ENCODE assay signal across 19 cellular contexts in the genomic region with DNA sequence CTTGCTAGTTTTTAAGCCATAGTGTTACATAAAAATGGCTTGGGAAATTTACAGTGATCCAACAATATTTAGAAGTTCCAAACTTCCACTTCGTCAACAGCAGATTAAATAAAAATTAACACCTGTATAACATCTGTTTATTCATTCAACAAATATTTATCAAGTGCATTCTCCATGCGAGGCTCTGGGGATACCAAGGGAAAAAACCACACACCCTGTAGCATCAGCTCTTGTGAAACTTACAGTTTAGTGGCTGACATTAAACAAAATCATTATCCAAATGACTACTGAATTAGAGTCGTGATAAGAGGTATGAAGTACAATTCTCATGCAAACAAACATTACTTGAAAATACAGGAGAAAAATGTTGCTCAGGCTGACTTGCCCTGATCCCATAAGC.
A peak's percentile ranks its signal among the peaks of the same experiment; 100 is the strongest.
DNase-seq lines count a peak whose midpoint lies in the region; ATAC-seq and TF ChIP-seq lines count a peak whose summit lies in the region.
"Had no signal": no experiment of that assay in that cellular context is flagged by ENCODE, and none has a peak within 500 bp of the region (broad histone marks: within the 10 kb centered on the region; RNA-seq: fewer than 3 reads in every experiment).

No MANE protein-coding gene starts in this region.

- no peaks in the 10 kb centered on the region for H3K27me3 ChIP-seq in DOHH2 (ENCODE audit: control insufficient read depth, low read length)
- no peaks in the 10 kb centered on the region for H3K27me3 ChIP-seq in body of pancreas
- H3K27me3 ChIP-seq: MG63 had no signal

- TF ChIP-seq POLR2A in body of pancreas (IDR thresholded peaks at IDR 0.05) = no peak

- POLR2A ChIA-PET in WTC11 (lab: Charles Lee) = no interaction called here

- H3K36me3 ChIP-seq in DOHH2 (ENCODE audit: control insufficient read depth, low read length) = peaks cover 10% of the 10 kb centered on the region
- no peaks in the 10 kb centered on the region for H3K36me3 ChIP-seq in body of pancreas (replicated peaks in 1 of 2; ENCODE audit: insufficient read depth in 1 of 2, low read depth in 2 of 2)

- H3F3A ChIP-seq in DOHH2 (ENCODE audit: control insufficient read depth, insufficient read depth) = no peaks in the 10 kb centered on the region

- H3K4me3 ChIP-seq in DOHH2 (ENCODE audit: low read length) = peak overlapping the region; percentile 23; the same call in 1 of the 2 replicates
- H3K4me3 ChIP-seq in body of pancreas = no peak overlapping the region
- H3K4me3 ChIP-seq: MG63 had no signal

- peak overlapping the region; percentile 26; the same call in 1 of the 2 replicates for H3K27ac Mint-ChIP-seq in WTC11
- no peak overlapping the region for H3K27ac Mint-ChIP-seq in stimulated activated naive B cell treated with anti-CD40 and anti-IgM and Interleukin-4, amounts not matched to agents 10 μg/mL and 1 μg/mL and 100 μg/mL, for 72 hours
- H3K27ac Mint-ChIP-seq: HFFc6 had no signal

- DNase-seq in NAMALWA (ENCODE audit: low spot score) (peak; percentile 62), WTC11 (ENCODE audit: low spot score) (no peak), C1 segment of cervical spinal cord (lab: John Stamatoyannopoulos, UW) (no peak), body of pancreas (no peak)
- DNase-seq in stimulated activated naive B cell treated with anti-CD40 and anti-IgM and Interleukin-4, amounts not matched to agents 10 μg/mL and 1 μg/mL and 100 μg/mL, for 72 hours = no peak
- DNase-seq: CD4-positive, CD25-positive, alpha-beta regulatory T cell; HFFc6; MG63; NCI-H1092 treated with DMSO at 0.1 percent for 48 hours; NCI-H1694; NCI-H2107; NCI-H2227 treated with DMSO at 0.1 percent for 48 hours; NCI-H69; NK-92 treated with Interleukin-12 subunit alpha and Interleukin-12 subunit beta, amount 100 ng/mL, for 24 hours; PC-3; T-helper 1 cell had no signal

- H3K4me1 Mint-ChIP-seq in WTC11 = peaks cover 27% of the 10 kb centered on the region
- peaks cover 15 to 20% of the 10 kb centered on the region in 2 donors for H3K4me1 Mint-ChIP-seq in stimulated activated naive B cell treated with anti-CD40 and anti-IgM and Interleukin-4, amounts not matched to agents 10 μg/mL and 1 μg/mL and 100 μg/mL, for 72 hours

- H3K4me1 ChIP-seq in DOHH2 (ENCODE audit: control insufficient read depth, low read length) = peaks cover 28% of the 10 kb centered on the region
- H3K4me1 ChIP-seq in body of pancreas = peaks cover 12% of the 10 kb centered on the region

- H3K9me3 Mint-ChIP-seq in WTC11 = no peaks in the 10 kb centered on the region
- H3K9me3 Mint-ChIP-seq in stimulated activated naive B cell treated with anti-CD40 and anti-IgM and Interleukin-4, amounts not matched to agents 10 μg/mL and 1 μg/mL and 100 μg/mL, for 72 hours = no peaks in the 10 kb centered on the region
- H3K9me3 Mint-ChIP-seq: CD4-positive, CD25-positive, alpha-beta regulatory T cell; HFFc6 had no signal

- no peak overlapping the region for H3K4me3 Mint-ChIP-seq in WTC11
- H3K4me3 Mint-ChIP-seq in stimulated activated naive B cell treated with anti-CD40 and anti-IgM and Interleukin-4, amounts not matched to agents 10 μg/mL and 1 μg/mL and 100 μg/mL, for 72 hours = no peak overlapping the region
- H3K4me3 Mint-ChIP-seq: CD4-positive, CD25-positive, alpha-beta regulatory T cell; HFFc6 had no signal

- ATAC-seq in WTC11 (no peak), GM19452 (IDR thresholded peaks at IDR 0.05; ENCODE audit: unreplicated experiment) (no peak), body of pancreas (no peak)
- peak; percentile 57 to 69 for ATAC-seq in stimulated activated naive B cell treated with anti-CD40 and anti-IgM and Interleukin-4, amounts not matched to agents 10 μg/mL and 1 μg/mL and 100 μg/mL, for 72 hours (replicated peaks)
- ATAC-seq: PC-3 had no signal

- no peaks in the 10 kb centered on the region for H3K9me2 ChIP-seq in DOHH2 (replicated peaks; ENCODE audit: control insufficient read depth, low read length)

- CTCF ChIA-PET in WTC11 (lab: Charles Lee) = interaction anchor here (1.5 kb wide), 1 partner anchor 12 kb away, joined by 4 read pairs; no protein-coding TSS in a partner anchor

- no peak for TF ChIP-seq CTCF in DOHH2 (IDR thresholded peaks at IDR 0.05; ENCODE audit: low read depth, low read length, poor library complexity, severe bottlenecking)
- no peak for TF ChIP-seq CTCF in WTC11 (IDR thresholded peaks at IDR 0.05)
- TF ChIP-seq CTCF in body of pancreas (IDR thresholded peaks at IDR 0.05) = no peak

- H3K36me3 Mint-ChIP-seq in WTC11 = no peaks in the 10 kb centered on the region
- H3K36me3 Mint-ChIP-seq in stimulated activated naive B cell treated with anti-CD40 and anti-IgM and Interleukin-4, amounts not matched to agents 10 μg/mL and 1 μg/mL and 100 μg/mL, for 72 hours = peaks cover 6 to 17% of the 10 kb centered on the region in 2 donors

- 18 to 29% methylated on average over 3 of the region's 3 CpGs for WGBS in body of pancreas, 2 donors

- H3K79me2 ChIP-seq in DOHH2 (ENCODE audit: control insufficient read depth, low read length) = peaks cover 28% of the 10 kb centered on the region

- intact Hi-C loops in body of pancreas (cut with DNase I) = loop anchor here (10.0 kb wide), 1 partner anchor 191 kb away; no protein-coding TSS in a partner anchor

- H3K27me3 Mint-ChIP-seq in WTC11 (ENCODE audit: low read depth) = no peaks in the 10 kb centered on the region
- no peaks in the 10 kb centered on the region for H3K27me3 Mint-ChIP-seq in stimulated activated naive B cell treated with anti-CD40 and anti-IgM and Interleukin-4, amounts not matched to agents 10 μg/mL and 1 μg/mL and 100 μg/mL, for 72 hours
- H3K27me3 Mint-ChIP-seq: CD4-positive, CD25-positive, alpha-beta regulatory T cell had no signal

- H3K9me3 ChIP-seq in DOHH2 (ENCODE audit: control insufficient read depth, insufficient read depth, low read length) (no peaks in the 10 kb centered on the region), body of pancreas (no peaks in the 10 kb centered on the region)
- H3K9me3 ChIP-seq: MG63 had no signal

- no peaks in the 10 kb centered on the region for H4K20me1 ChIP-seq in DOHH2 (ENCODE audit: control insufficient read depth, insufficient read depth, low read depth, low read length)

- peak overlapping the region; percentile 44 for H3K4me2 ChIP-seq in DOHH2 (ENCODE audit: low read length)
- H3K4me2 ChIP-seq: KMS-11 had no signal

- 0 out of 2 replicates have a peak overlapping the region, but pooled peaks have one; percentile 1 for H3K27ac ChIP-seq in DOHH2 (ENCODE audit: low read depth, low read length)
- H3K27ac ChIP-seq in body of pancreas = no peak overlapping the region
- H3K27ac ChIP-seq: KMS-11 had no signal

TF ChIP-seq in WTC11, 78 proteins besides CTCF, POLR2A, EP300 and RAD21 (continues in another document):
- TF ChIP-seq TEAD4 (CRISPR knock-in tag; IDR thresholded peaks at IDR 0.05) (no peak), KAT7 (CRISPR knock-in tag; IDR thresholded peaks at IDR 0.05; ENCODE audit: borderline replicate concordance) (no peak)
- TF ChIP-seq, protein P1, sequence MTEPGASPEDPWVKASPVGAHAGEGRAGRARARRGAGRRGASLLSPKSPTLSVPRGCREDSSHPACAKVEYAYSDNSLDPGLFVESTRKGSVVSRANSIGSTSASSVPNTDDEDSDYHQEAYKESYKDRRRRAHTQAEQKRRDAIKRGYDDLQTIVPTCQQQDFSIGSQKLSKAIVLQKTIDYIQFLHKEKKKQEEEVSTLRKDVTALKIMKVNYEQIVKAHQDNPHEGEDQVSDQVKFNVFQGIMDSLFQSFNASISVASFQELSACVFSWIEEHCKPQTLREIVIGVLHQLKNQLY (CRISPR knock-in tag; IDR thresholded peaks at IDR 0.05) = no peak
- TF ChIP-seq, protein P2, sequence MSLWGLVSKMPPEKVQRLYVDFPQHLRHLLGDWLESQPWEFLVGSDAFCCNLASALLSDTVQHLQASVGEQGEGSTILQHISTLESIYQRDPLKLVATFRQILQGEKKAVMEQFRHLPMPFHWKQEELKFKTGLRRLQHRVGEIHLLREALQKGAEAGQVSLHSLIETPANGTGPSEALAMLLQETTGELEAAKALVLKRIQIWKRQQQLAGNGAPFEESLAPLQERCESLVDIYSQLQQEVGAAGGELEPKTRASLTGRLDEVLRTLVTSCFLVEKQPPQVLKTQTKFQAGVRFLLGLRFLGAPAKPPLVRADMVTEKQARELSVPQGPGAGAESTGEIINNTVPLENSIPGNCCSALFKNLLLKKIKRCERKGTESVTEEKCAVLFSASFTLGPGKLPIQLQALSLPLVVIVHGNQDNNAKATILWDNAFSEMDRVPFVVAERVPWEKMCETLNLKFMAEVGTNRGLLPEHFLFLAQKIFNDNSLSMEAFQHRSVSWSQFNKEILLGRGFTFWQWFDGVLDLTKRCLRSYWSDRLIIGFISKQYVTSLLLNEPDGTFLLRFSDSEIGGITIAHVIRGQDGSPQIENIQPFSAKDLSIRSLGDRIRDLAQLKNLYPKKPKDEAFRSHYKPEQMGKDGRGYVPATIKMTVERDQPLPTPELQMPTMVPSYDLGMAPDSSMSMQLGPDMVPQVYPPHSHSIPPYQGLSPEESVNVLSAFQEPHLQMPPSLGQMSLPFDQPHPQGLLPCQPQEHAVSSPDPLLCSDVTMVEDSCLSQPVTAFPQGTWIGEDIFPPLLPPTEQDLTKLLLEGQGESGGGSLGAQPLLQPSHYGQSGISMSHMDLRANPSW (CRISPR knock-in tag; conservative IDR thresholded peaks at IDR 0.05; ENCODE audit: low read depth) = no peak

Comparison
In these comparisons a context has a peak if more than half of its experiments do, and no peak if none do; other contexts are left out.
1. ATAC-seq: peak in stimulated activated naive B cell treated with anti-CD40 and anti-IgM and Interleukin-4, amounts not matched to agents 10 μg/mL and 1 μg/mL and 100 μg/mL, for 72 hours (2 of 2); none in WTC11 (single experiment), GM19452 (single experiment) and body of pancreas (single experiment).